ENCODE assay signal across 22 cellular contexts in the genomic region with DNA sequence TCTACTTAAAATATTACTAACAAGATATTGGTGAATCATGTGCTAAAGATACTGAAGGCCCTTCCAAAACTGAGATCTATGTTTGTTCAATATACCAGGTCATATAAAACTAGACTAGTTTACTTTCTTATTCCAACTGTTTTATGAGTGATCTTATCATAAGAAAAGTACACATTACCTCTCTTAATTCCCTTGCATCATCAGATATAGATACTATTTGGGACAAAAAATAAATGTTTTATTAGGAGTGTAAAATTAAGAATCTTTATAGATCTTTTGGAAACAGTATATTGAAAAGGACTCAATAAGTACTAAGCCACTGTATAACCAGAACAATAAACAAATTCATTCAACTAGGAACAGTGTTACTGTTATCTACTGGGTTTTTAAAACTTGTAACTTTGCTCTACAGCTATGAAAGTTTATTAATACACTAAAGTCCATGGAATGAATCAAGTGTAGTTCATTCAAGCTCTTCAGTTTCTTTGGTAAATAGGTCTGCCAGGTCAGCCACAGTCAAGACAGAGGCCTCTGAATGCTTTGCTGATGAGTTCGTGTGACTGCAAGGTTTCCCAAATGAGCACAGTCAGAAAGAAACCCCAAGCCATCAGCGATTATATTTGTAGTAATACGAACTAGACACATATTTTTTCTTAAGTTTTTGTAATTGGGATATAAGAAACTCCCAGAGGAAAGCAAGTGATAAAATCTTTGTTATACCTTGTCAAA.
DNase-seq lines count a peak whose midpoint lies in the region; ATAC-seq and TF ChIP-seq lines count a peak whose summit lies in the region.
"Had no signal": no experiment of that assay in that cellular context is flagged by ENCODE, and none has a peak within 500 bp of the region (broad histone marks: within the 10 kb centered on the region; RNA-seq: fewer than 3 reads in every experiment).

No MANE protein-coding gene starts in this region.

- H3K36me3 ChIP-seq in Karpas-422 (ENCODE audit: insufficient read depth, low read length) (peaks cover 41% of the 10 kb centered on the region), mesenchymal stem cell (ENCODE audit: control insufficient read depth in 1 of 2, insufficient read depth in 2 of 2, low read depth in 1 of 2, low read length in 2 of 2) (peaks cover 3 to 38% of the 10 kb centered on the region in 2 experiments)

- no peak overlapping the region for H2BK12ac ChIP-seq in mesenchymal stem cell (ENCODE audit: low read length in 2 of 2)

- WGBS in mesenchymal stem cell = 29% methylated on average over 1 of the region's 3 CpGs

- H2AK5ac ChIP-seq in mesenchymal stem cell (ENCODE audit: low read length, severe bottlenecking) = no peak overlapping the region

- no peak overlapping the region for H2BK15ac ChIP-seq in mesenchymal stem cell (ENCODE audit: low read depth, poor library complexity, severe bottlenecking)

- H3K18ac ChIP-seq in mesenchymal stem cell (ENCODE audit: low read depth in 1 of 2, low read length in 2 of 2) = no peak overlapping the region

- H3K4ac ChIP-seq in mesenchymal stem cell (ENCODE audit: low read depth in 1 of 2, low read length in 2 of 2) = no peak overlapping the region

- peaks cover 1% of the 10 kb centered on the region for H3K79me1 ChIP-seq in mesenchymal stem cell (replicated peaks; ENCODE audit: low read length, poor library complexity, severe bottlenecking)

- DNase-seq in AG04449 (ENCODE audit: low read depth, low spot score) (peak; percentile 57), Karpas-422 (no peak), epithelial cell of proximal tubule (ENCODE audit: low read depth) (peak; percentile 15), mesenchymal stem cell (peak; percentile 52), COR-L47 (lab: John Stamatoyannopoulos, UW) (no peak)
- no peak for DNase-seq in stimulated activated CD4-positive, alpha-beta T cell treated with anti-CD3 and anti-CD28 coated beads, Interleukin-4, amount 100 ng/mL, for 4 hours
- DNase-seq: activated B cell treated with CpG ODN at 0.5 μM for 24 hours; activated CD4-positive, alpha-beta memory T cell treated with anti-CD3 and anti-CD28 coated beads for 36 hours; C1 segment of cervical spinal cord; heart left ventricle; Kasumi-1; left ventricle myocardium superior; NCI-H1092 treated with DMSO at 0.1 percent for 48 hours; NCI-H2081 treated with DMSO at 0.1 percent for 48 hours; NCI-H510A treated with DMSO at 0.1 percent for 48 hours; retina; T-helper 9 cell had no signal

- no peak overlapping the region for H3K23ac ChIP-seq in mesenchymal stem cell (ENCODE audit: low read length in 2 of 2)

- H3K9ac ChIP-seq in Karpas-422 (ENCODE audit: low read length) = no peak overlapping the region
- H3K9ac ChIP-seq in mesenchymal stem cell (ENCODE audit: low read length) = no peak overlapping the region

- CTCF ChIA-PET in AG04449 (lab: Yijun Ruan, JAX) = no interaction called here

- H3K79me2 ChIP-seq in Karpas-422 (ENCODE audit: low read length) = peaks cover 4% of the 10 kb centered on the region; the same call in 1 of the 2 replicates

- no peaks in the 10 kb centered on the region for H3K9me2 ChIP-seq in Karpas-422 (replicated peaks; ENCODE audit: insufficient read depth, low read length)

- H2BK120ac ChIP-seq in mesenchymal stem cell (ENCODE audit: low read depth, low read length) = no peak overlapping the region

- H4K91ac ChIP-seq in mesenchymal stem cell (ENCODE audit: low read length) = no peak overlapping the region

- H4K20me1 ChIP-seq in Karpas-422 (ENCODE audit: insufficient read depth, low read depth, low read length) = no peaks in the 10 kb centered on the region

- ATAC-seq in HG02588 (IDR thresholded peaks at IDR 0.05; ENCODE audit: unreplicated experiment) (no peak), GM19035 (IDR thresholded peaks at IDR 0.05; ENCODE audit: unreplicated experiment) (no peak)
- ATAC-seq: A549, left ventricle myocardium superior, SK-N-SH treated with all-trans-retinoic acid at 6 μM for 48 hours had no signal

- H3K4me1 ChIP-seq in Karpas-422 (ENCODE audit: low read length) = peaks cover 19% of the 10 kb centered on the region
- peaks cover 5% of the 10 kb centered on the region for H3K4me1 ChIP-seq in mesenchymal stem cell (ENCODE audit: control insufficient read depth, insufficient read depth, low read depth, low read length)
- H3K4me1 ChIP-seq: A549 had no signal

- H3K14ac ChIP-seq in mesenchymal stem cell (ENCODE audit: low read length in 2 of 2) = no peak overlapping the region

- H4K8ac ChIP-seq in mesenchymal stem cell (ENCODE audit: low read length) = no peak overlapping the region

- H2BK5ac ChIP-seq in mesenchymal stem cell (ENCODE audit: low read depth, low read length, poor library complexity, severe bottlenecking) = no peak overlapping the region

- H3K27ac ChIP-seq in Karpas-422 (ENCODE audit: low read length) = peak overlapping the region; percentile 47
- no peak overlapping the region for H3K27ac ChIP-seq in mesenchymal stem cell (ENCODE audit: low read length, poor library complexity, severe bottlenecking)
- H3K27ac ChIP-seq: A549, neutrophil had no signal

- H3K4me3 ChIP-seq in AG04449 (ENCODE audit: low read depth, low read length) (no peak overlapping the region), Karpas-422 (ENCODE audit: low read length) (no peak overlapping the region), epithelial cell of proximal tubule (ENCODE audit: low read depth, low read length) (no peak overlapping the region), mesenchymal stem cell (ENCODE audit: insufficient read depth in 1 of 2, low read depth in 1 of 2, low read length in 2 of 2) (no peak overlapping the region)
- H3K4me3 ChIP-seq: A549, heart left ventricle had no signal

- H3K27me3 ChIP-seq in Karpas-422 (ENCODE audit: low read length) (no peaks in the 10 kb centered on the region), mesenchymal stem cell (ENCODE audit: control insufficient read depth in 1 of 2, insufficient read depth in 1 of 2, low read length in 2 of 2) (no peaks in the 10 kb centered on the region)
- H3K27me3 ChIP-seq: heart left ventricle, neutrophil had no signal

- TF ChIP-seq CTCF in AG04449 (IDR thresholded peaks at IDR 0.05; ENCODE audit: insufficient read depth, low read length, missing control alignments) (no peak), epithelial cell of proximal tubule (conservative IDR thresholded peaks at IDR 0.05; ENCODE audit: low read depth, low read length) (no peak)

- H3K4me2 ChIP-seq in Karpas-422 (ENCODE audit: low read depth, low read length, poor library complexity, severe bottlenecking) (no peak overlapping the region), mesenchymal stem cell (ENCODE audit: low read length, poor library complexity, severe bottlenecking) (no peak overlapping the region)
- H3K4me2 ChIP-seq: A549 had no signal

- POLR2A ChIA-PET in AG04449 (lab: Yijun Ruan, JAX) = no interaction called here

- no peak overlapping the region for H2AFZ ChIP-seq in Karpas-422 (ENCODE audit: low read length)
- no peak overlapping the region for H2AFZ ChIP-seq in mesenchymal stem cell (ENCODE audit: low read depth, low read length)

- no peaks in the 10 kb centered on the region for H3K9me3 ChIP-seq in Karpas-422 (ENCODE audit: low read length)
- H3K9me3 ChIP-seq in mesenchymal stem cell (ENCODE audit: control insufficient read depth, low read length) = no peaks in the 10 kb centered on the region
- H3K9me3 ChIP-seq: A549, heart left ventricle, neutrophil had no signal

Comparison
In these comparisons a context has a peak if more than half of its experiments do, and no peak if none do; other contexts are left out.
1. DNase-seq: peak in AG04449 (single experiment), epithelial cell of proximal tubule (single experiment) and mesenchymal stem cell (single experiment); none in Karpas-422 (single experiment), COR-L47 (single experiment) and stimulated activated CD4-positive, alpha-beta T cell treated with anti-CD3 and anti-CD28 coated beads, Interleukin-4, amount 100 ng/mL, for 4 hours (0 of 2).